In genomic region chr9:112725961-112726360, GRCh38 we compare ENCODE assay signal across 20 cellular contexts. TPM values are rescaled to one million over a fixed set of nuclear protein-coding genes. Genes with fewer than 3 reads are reported as not detected.
DNase-seq lines count a peak whose midpoint lies in the region; ATAC-seq and FAIRE-seq lines count a peak whose summit lies in the region.
"Had no signal": no experiment of that assay in that cellular context is flagged by ENCODE, and none has a peak within 500 bp of the region (broad histone marks: within the 10 kb centered on the region; RNA-seq: fewer than 3 reads in every experiment).

No MANE protein-coding gene starts in this region.

- H3K4me1 Mint-ChIP-seq in stimulated activated naive CD8-positive, alpha-beta T cell treated with anti-CD3 and anti-CD28 coated beads, Interleukin-15, amount 100 ng/mL, for 72 hours = no peaks in the 10 kb centered on the region
- H3K4me1 Mint-ChIP-seq: activated CD4-positive, alpha-beta T cell treated with anti-CD3 and anti-CD28 coated beads for 36 hours; activated naive CD8-positive, alpha-beta T cell treated with anti-CD3 and anti-CD28 coated beads for 36 hours; activated T-helper 17 cell treated with anti-CD3 and anti-CD28 coated beads, Interleukin-2, amount 50 U/mL, for 72 hours had no signal

- intact Hi-C loops in right cardiac atrium (cut with DNase I) = no loop called here
- intact Hi-C loops in Right ventricle myocardium superior (cut with DNase I) = no loop called here

- H3K27ac ChIP-seq in right cardiac atrium (ENCODE audit: low read length) = no peak overlapping the region
- H3K27ac ChIP-seq: 22Rv1, tibial artery had no signal

- H3K27me3 Mint-ChIP-seq in stimulated activated naive CD8-positive, alpha-beta T cell treated with anti-CD3 and anti-CD28 coated beads, Interleukin-15, amount 100 ng/mL, for 72 hours = no peaks in the 10 kb centered on the region
- H3K27me3 Mint-ChIP-seq: activated CD4-positive, alpha-beta T cell treated with anti-CD3 and anti-CD28 coated beads for 36 hours; activated naive CD8-positive, alpha-beta T cell treated with anti-CD3 and anti-CD28 coated beads for 36 hours; activated T-helper 17 cell treated with anti-CD3 and anti-CD28 coated beads, Interleukin-2, amount 50 U/mL, for 72 hours had no signal

- no peak for FAIRE-seq in urothelium cell line (lab: Jason Lieb, UNC)
- FAIRE-seq: colon, H54, TTC549 had no signal

- H3K27me3 ChIP-seq in right cardiac atrium (ENCODE audit: control insufficient read depth, insufficient read depth) = no peaks in the 10 kb centered on the region
- H3K27me3 ChIP-seq: tibial artery had no signal

- 79% methylated on average over 3 of the region's 3 CpGs for WGBS in right cardiac atrium

- H3K9me3 Mint-ChIP-seq in stimulated activated naive CD8-positive, alpha-beta T cell treated with anti-CD3 and anti-CD28 coated beads, Interleukin-15, amount 100 ng/mL, for 72 hours = no peaks in the 10 kb centered on the region
- H3K9me3 Mint-ChIP-seq: activated naive CD8-positive, alpha-beta T cell treated with anti-CD3 and anti-CD28 coated beads for 36 hours; activated T-helper 17 cell treated with anti-CD3 and anti-CD28 coated beads, Interleukin-2, amount 50 U/mL, for 72 hours had no signal

- H3K4me3 ChIP-seq in right cardiac atrium (ENCODE audit: low read length) = no peak overlapping the region
- H3K4me3 ChIP-seq: tibial artery had no signal

- no peaks in the 10 kb centered on the region for H3K9me3 ChIP-seq in right cardiac atrium (ENCODE audit: control insufficient read depth, low read length)
- H3K9me3 ChIP-seq: tibial artery had no signal

- no peak overlapping the region for H3K27ac Mint-ChIP-seq in stimulated activated naive CD8-positive, alpha-beta T cell treated with anti-CD3 and anti-CD28 coated beads, Interleukin-15, amount 100 ng/mL, for 72 hours
- H3K27ac Mint-ChIP-seq: activated CD4-positive, alpha-beta T cell treated with anti-CD3 and anti-CD28 coated beads for 36 hours; activated naive CD8-positive, alpha-beta T cell treated with anti-CD3 and anti-CD28 coated beads for 36 hours had no signal

- peak; percentile 12 for ATAC-seq in stimulated activated naive CD8-positive, alpha-beta T cell treated with anti-CD3 and anti-CD28 coated beads, Interleukin-15, amount 100 ng/mL, for 72 hours
- ATAC-seq in stimulated activated naive CD8-positive, alpha-beta T cell treated with anti-CD3 and anti-CD28 coated beads, Interleukin-15, Interleukin-2, amounts not matched to agents 100 U/mL and 50 U/mL, for 24 hours = no peak
- ATAC-seq in HG03175 (IDR thresholded peaks at IDR 0.05; ENCODE audit: unreplicated experiment) = peak; percentile 41
- ATAC-seq in right cardiac atrium = no peak
- ATAC-seq in Right ventricle myocardium superior (ENCODE audit: poor library complexity) = no peak
- no peak for ATAC-seq in HG03521 (IDR thresholded peaks at IDR 0.05; ENCODE audit: unreplicated experiment)
- ATAC-seq: activated CD4-positive, alpha-beta T cell treated with anti-CD3 and anti-CD28 coated beads for 36 hours; activated T-helper 17 cell treated with anti-CD3 and anti-CD28 coated beads, Interleukin-2, amount 50 U/mL, for 72 hours had no signal

- DNase-seq in stimulated activated naive CD8-positive, alpha-beta T cell treated with anti-CD3 and anti-CD28 coated beads, Interleukin-15, amount 100 ng/mL, for 72 hours = no peak
- no peak for DNase-seq in stimulated activated naive CD8-positive, alpha-beta T cell treated with anti-CD3 and anti-CD28 coated beads, Interleukin-15, Interleukin-2, amounts not matched to agents 100 U/mL and 50 U/mL, for 24 hours
- DNase-seq in germinal center (ENCODE audit: low spot score) (peak; percentile 16), right cardiac atrium (no peak), Right ventricle myocardium superior (no peak), urothelium cell line (ENCODE audit: low spot score) (no peak)
- DNase-seq: activated CD4-positive, alpha-beta T cell treated with anti-CD3 and anti-CD28 coated beads for 36 hours; activated naive CD8-positive, alpha-beta T cell treated with anti-CD3 and anti-CD28 coated beads for 36 hours; Calu3; NCI-H1092; NCI-H510A treated with DMSO at 0.1 percent for 48 hours; nucleus accumbens; tibial artery had no signal

- H3K4me3 Mint-ChIP-seq in stimulated activated naive CD8-positive, alpha-beta T cell treated with anti-CD3 and anti-CD28 coated beads, Interleukin-15, amount 100 ng/mL, for 72 hours = no peak overlapping the region
- H3K4me3 Mint-ChIP-seq: activated CD4-positive, alpha-beta T cell treated with anti-CD3 and anti-CD28 coated beads for 36 hours; activated naive CD8-positive, alpha-beta T cell treated with anti-CD3 and anti-CD28 coated beads for 36 hours; activated T-helper 17 cell treated with anti-CD3 and anti-CD28 coated beads, Interleukin-2, amount 50 U/mL, for 72 hours had no signal

- no peaks in the 10 kb centered on the region for H3K4me1 ChIP-seq in right cardiac atrium (ENCODE audit: control insufficient read depth, insufficient read depth, low read length)
- H3K4me1 ChIP-seq: tibial artery had no signal

RNA-seq across cellular contexts. Expression of gene INIP, which starts 8.0 kb away (rescaled TPM):
- total RNA-seq in right cardiac atrium = 10 to 100 TPM; 11.5 to 19.2 (median 15.9) TPM
- 11.1 TPM for polyA plus RNA-seq in right cardiac atrium
- 14.3 TPM for total RNA-seq in Right ventricle myocardium superior

RNA-seq across cellular contexts. Expression of gene SNX30, which starts 24.6 kb away (rescaled TPM):
- total RNA-seq in right cardiac atrium (1 to 10 TPM; 3.9 to 4.7 (median 4.6) TPM), Right ventricle myocardium superior (4.5 TPM)
- polyA plus RNA-seq in right cardiac atrium = 1.2 TPM

Comparison
In these comparisons a context has a peak if more than half of its experiments do, and no peak if none do; other contexts are left out.
1. ATAC-seq: peak in stimulated activated naive CD8-positive, alpha-beta T cell treated with anti-CD3 and anti-CD28 coated beads, Interleukin-15, amount 100 ng/mL, for 72 hours (single experiment) and HG03175 (single experiment); none in stimulated activated naive CD8-positive, alpha-beta T cell treated with anti-CD3 and anti-CD28 coated beads, Interleukin-15, Interleukin-2, amounts not matched to agents 100 U/mL and 50 U/mL, for 24 hours (single experiment), right cardiac atrium (0 of 2), Right ventricle myocardium superior (single experiment) and HG03521 (single experiment).